ENCODE assay signal across 18 cellular contexts in the genomic region with DNA sequence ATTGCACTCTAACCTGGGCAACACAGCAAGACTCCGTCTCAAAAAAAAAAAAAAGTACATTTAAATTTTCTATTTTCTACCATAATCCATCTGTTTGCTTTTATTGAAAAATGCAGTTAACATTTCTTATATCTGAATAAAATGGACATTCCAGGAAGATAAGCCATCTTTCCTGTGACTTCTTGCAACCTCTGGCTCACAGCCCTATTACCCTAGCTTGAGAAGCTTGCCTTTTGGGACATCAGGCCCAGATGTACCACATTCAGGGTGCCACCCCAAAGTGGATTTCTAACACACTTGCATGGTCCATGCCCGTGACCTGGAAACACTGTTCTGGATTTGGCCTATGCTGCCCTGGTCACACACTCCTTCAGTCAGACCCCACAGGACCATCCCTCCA.
"Had no signal": no experiment of that assay in that cellular context is flagged by ENCODE, and none has a peak within 500 bp of the region (broad histone marks: within the 10 kb centered on the region; RNA-seq: fewer than 3 reads in every experiment).

No MANE protein-coding gene starts in this region.

- H3K9me3 ChIP-seq: gastroesophageal sphincter, heart left ventricle, mucosa of descending colon, prostate gland, right atrium auricular region, sigmoid colon, tibial artery had no signal

- H3K27me3 ChIP-seq: foreskin keratinocyte, hepatocyte, right atrium auricular region, sigmoid colon had no signal

- H3K4me2 ChIP-seq: hepatocyte had no signal

- H3K79me2 ChIP-seq: hepatocyte had no signal

- H3K36me3 ChIP-seq: gastroesophageal sphincter, heart left ventricle, prostate gland, right atrium auricular region, sigmoid colon, stomach, tibial artery had no signal

- H3K4me3 ChIP-seq: dorsolateral prefrontal cortex, gastroesophageal sphincter, heart left ventricle, hepatocyte, lung, mucosa of descending colon, prostate gland, right atrium auricular region, sigmoid colon, stomach, tibial artery had no signal

- DNase-seq: dorsolateral prefrontal cortex; effector CD4-positive, alpha-beta T cell; foreskin keratinocyte; heart left ventricle; kidney; mucosa of descending colon; naive B cell; sigmoid colon; stimulated activated CD4-positive, alpha-beta T cell treated with anti-CD3 and anti-CD28 coated beads, Interleukin-2, amount 100 ng/mL, for 24 hours; stimulated activated CD4-positive, alpha-beta T cell treated with anti-CD3 and anti-CD28 coated beads, Interleukin-4, amount 100 ng/mL, for 24 hours; stimulated activated naive CD4-positive, alpha-beta T cell treated with Interleukin-2 at 50 U/mL for 16 hours; stomach; tibial artery had no signal

- H2AFZ ChIP-seq: hepatocyte had no signal

- H3K4me1 ChIP-seq: gastroesophageal sphincter, heart left ventricle, prostate gland, right atrium auricular region, stomach, tibial artery had no signal

- H3K27ac ChIP-seq: dorsolateral prefrontal cortex, gastroesophageal sphincter, heart left ventricle, prostate gland, right atrium auricular region, sigmoid colon, stomach, tibial artery had no signal
